Comparison of ENCODE assay signal across 11 cellular contexts in genomic region chrX:32483534-32484136, GRCh38.
A peak's percentile ranks its signal among the peaks of the same experiment; 100 is the strongest.
DNase-seq lines count a peak whose midpoint lies in the region; ATAC-seq, FAIRE-seq and TF ChIP-seq lines count a peak whose summit lies in the region.
"Had no signal": no experiment of that assay in that cellular context is flagged by ENCODE, and none has a peak within 500 bp of the region (broad histone marks: within the 10 kb centered on the region; RNA-seq: fewer than 3 reads in every experiment).

No MANE protein-coding gene starts in this region.

- DNase-seq in GM19239 (ENCODE audit: insufficient read length, low spot score) (no peak), OCI-LY7 (ENCODE audit: low spot score) (peak; percentile 48), hepatic stellate cell (ENCODE audit: low spot score) (peak; percentile 1), GM13976 (ENCODE audit: low spot score) (no peak)
- no peak for DNase-seq in activated naive CD4-positive, alpha-beta T cell (lab: John Stamatoyannopoulos, UW)
- DNase-seq: activated CD4-positive, alpha-beta T cell treated with anti-CD3 and anti-CD28 coated beads for 1 hour; DMS79 had no signal

- intact Hi-C loops in OCI-LY7 (cut with micrococcal nuclease; ENCODE audit: unreplicated experiment), result loop anchor here (10.0 kb wide), 1 partner anchor 69 kb away; no protein-coding TSS in a partner anchor

- ATAC-seq in GM19463 (IDR thresholded peaks at IDR 0.05; ENCODE audit: unreplicated experiment) (no peak), HG03460 (IDR thresholded peaks at IDR 0.05; ENCODE audit: unreplicated experiment) (no peak)

- in situ Hi-C loops in GM13976 (cut with MboI; ENCODE audit: low sequenced_read_pairs, unreplicated experiment), result no loop called here

- H3K4me1 ChIP-seq in OCI-LY7 (ENCODE audit: insufficient read depth, low read length, poor library complexity, severe bottlenecking), result no peaks in the 10 kb centered on the region
- H3K4me1 ChIP-seq: ascending aorta had no signal

- FAIRE-seq in GM19239 (lab: Jason Lieb, UNC), result peak; percentile 18

- H3K4me2 ChIP-seq in OCI-LY7 (ENCODE audit: low read length), result no peak overlapping the region

- H3K79me2 ChIP-seq in OCI-LY7 (ENCODE audit: insufficient read depth, low read depth, low read length), result no peaks in the 10 kb centered on the region

- H3K4me3 ChIP-seq in OCI-LY7 (ENCODE audit: low read depth, low read length, poor library complexity, severe bottlenecking), result no peak overlapping the region
- H3K4me3 ChIP-seq: ascending aorta had no signal

- H3K27ac ChIP-seq in C4-2B, result no peak overlapping the region
- H3K27ac ChIP-seq in OCI-LY7 (ENCODE audit: low read depth, low read length, poor library complexity, severe bottlenecking), result no peak overlapping the region
- H3K27ac ChIP-seq: ascending aorta had no signal

- H3K9me3 ChIP-seq in OCI-LY7 (ENCODE audit: low read length), result no peaks in the 10 kb centered on the region
- H3K9me3 ChIP-seq: ascending aorta had no signal

- TF ChIP-seq CTCF in C4-2B (conservative IDR thresholded peaks at IDR 0.05) (peak; percentile 45), OCI-LY7 (conservative IDR thresholded peaks at IDR 0.05; ENCODE audit: low read length) (peak; percentile 73), GM13976 (IDR thresholded peaks at IDR 0.05; ENCODE audit: borderline replicate concordance, control extremely low read depth, extremely low read depth, insufficient read depth, missing control alignments) (no peak)

- POLR2A ChIA-PET in OCI-LY7 (lab: Charles Lee), result interaction anchor here (0.6 to 1.3 kb wide), 2 partner anchors 13 to 646 kb away, joined by 3 to 4 read pairs; no protein-coding TSS in a partner anchor

- no peaks in the 10 kb centered on the region for H3K36me3 ChIP-seq in OCI-LY7 (ENCODE audit: insufficient read depth, low read length)
- H3K36me3 ChIP-seq: ascending aorta had no signal

- CTCF ChIA-PET in OCI-LY7 (lab: Charles Lee; ENCODE audit: unreplicated experiment), result no interaction called here

- H2AFZ ChIP-seq in OCI-LY7 (ENCODE audit: low read length), result no peak overlapping the region

- H4K20me1 ChIP-seq in OCI-LY7 (ENCODE audit: insufficient read depth, low read length), result no peaks in the 10 kb centered on the region

- H3K9me2 ChIP-seq in OCI-LY7 (ENCODE audit: insufficient read depth, low read length), result no peaks in the 10 kb centered on the region

- BruUV-seq in OCI-LY7 (replicated peaks; lab: Mats Ljungman, UMichigan), result no TSS peak

Comparison
In these comparisons a context has a peak if more than half of its experiments do, and no peak if none do; other contexts are left out.
1. DNase-seq: peak in OCI-LY7 (single experiment) and hepatic stellate cell (single experiment); none in GM19239 (single experiment), activated naive CD4-positive, alpha-beta T cell (0 of 4) and GM13976 (single experiment).